ENCODE assay signal across 1 cellular context in the genomic region with DNA sequence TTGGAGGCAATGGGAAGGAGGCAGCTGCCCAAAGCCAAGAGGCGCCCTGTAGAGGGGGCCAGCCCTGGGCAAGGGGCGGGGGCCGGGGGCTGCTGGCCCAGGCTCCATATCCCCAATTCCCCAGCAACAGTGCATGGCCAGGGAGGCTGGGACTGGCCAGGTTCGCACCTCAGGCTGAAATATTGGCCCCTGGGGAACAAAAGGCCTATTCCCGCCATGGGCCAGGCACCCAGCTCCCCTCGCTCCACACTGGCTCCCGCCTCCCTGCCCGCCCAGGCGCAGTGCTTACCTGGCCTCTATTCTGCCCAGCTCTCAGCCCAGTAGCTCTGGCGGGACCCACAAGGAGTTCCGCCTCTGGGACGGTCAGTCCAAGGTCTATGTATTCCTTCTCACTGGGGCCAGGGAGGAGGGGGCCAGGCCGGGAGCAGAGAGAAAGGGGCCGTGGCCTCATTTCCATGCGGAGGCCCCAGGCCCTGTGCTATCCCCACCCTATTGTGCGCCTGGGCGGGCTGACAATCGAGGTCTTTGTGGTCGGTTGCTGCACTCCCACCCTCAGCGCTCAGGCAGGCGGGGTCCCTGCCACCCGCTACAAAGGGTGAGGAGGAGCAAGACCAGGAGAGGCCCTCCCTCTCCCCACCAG.
TF ChIP-seq lines count a peak whose summit lies in the region.

No MANE protein-coding gene starts in this region.

TF ChIP-seq in HepG2, 621 proteins besides CTCF, POLR2A, EP300 and RAD21 (continued from another document):
- TF ChIP-seq HNF4A (CRISPR knock-in tag; IDR thresholded peaks at IDR 0.05) (peak; percentile 17; the same call in 1 of the 2 replicates), ZNF468 (CRISPR knock-in tag; IDR thresholded peaks at IDR 0.05) (no peak), NR2F1 (CRISPR knock-in tag; IDR thresholded peaks at IDR 0.05) (no peak), MBNL3 (CRISPR knock-in tag; conservative IDR thresholded peaks at IDR 0.05) (no peak), BHLHE40 (IDR thresholded peaks at IDR 0.05; ENCODE audit: low read length) (no peak), HNRNPLL (IDR thresholded peaks at IDR 0.05; ENCODE audit: low read depth, low read length, poor library complexity, severe bottlenecking) (peak; percentile 16)
- TF ChIP-seq, protein P1, sequence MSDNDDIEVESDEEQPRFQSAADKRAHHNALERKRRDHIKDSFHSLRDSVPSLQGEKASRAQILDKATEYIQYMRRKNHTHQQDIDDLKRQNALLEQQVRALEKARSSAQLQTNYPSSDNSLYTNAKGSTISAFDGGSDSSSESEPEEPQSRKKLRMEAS (IDR thresholded peaks at IDR 0.05): no peak
